Comparison of ENCODE assay signal across 1 cellular context in genomic region chr5:109951758-109952157, GRCh38.
TF ChIP-seq lines count a peak whose summit lies in the region.

No MANE protein-coding gene starts in this region.

TF ChIP-seq in GM23338, 12 proteins besides CTCF, POLR2A, EP300 and RAD21 (continued from another document):
- TF ChIP-seq ZNF462 (CRISPR knock-in tag; IDR thresholded peaks at IDR 0.05) (no peak), CREB1 (CRISPR knock-in tag; IDR thresholded peaks at IDR 0.05; ENCODE audit: low read depth) (no peak), STAT1 (IDR thresholded peaks at IDR 0.05; ENCODE audit: unreplicated experiment) (no peak), ZNF331 (CRISPR knock-in tag; IDR thresholded peaks at IDR 0.05; ENCODE audit: low read depth) (no peak), POLR2AphosphoS5 (IDR thresholded peaks at IDR 0.05; ENCODE audit: low read depth) (no peak), EZH2 (IDR thresholded peaks at IDR 0.05; ENCODE audit: low read depth, unreplicated experiment) (no peak)
TF ChIP-seq in GM23338: peak in this region for 0.
